18 cellular contexts compared by ENCODE assay signal in genomic region chr12:132466241-132467188, GRCh38. TPM values are rescaled to one million over a fixed set of nuclear protein-coding genes. Genes with fewer than 3 reads are reported as not detected.
DNase-seq lines count a peak whose midpoint lies in the region; ATAC-seq and TF ChIP-seq lines count a peak whose summit lies in the region.
"Had no signal": no experiment of that assay in that cellular context is flagged by ENCODE, and none has a peak within 500 bp of the region (broad histone marks: within the 10 kb centered on the region; RNA-seq: fewer than 3 reads in every experiment).

No MANE protein-coding gene starts in this region.

- H3K4me3 ChIP-seq in BE2C (ENCODE audit: low read depth, low read length) (no peak overlapping the region), adrenal gland (no peak overlapping the region), lower lobe of right lung (no peak overlapping the region)
- H3K4me3 ChIP-seq: esophagus squamous epithelium, prostate gland, upper lobe of right lung had no signal

- H3K4me1 ChIP-seq in BE2C (no peaks in the 10 kb centered on the region), adrenal gland (replicated peaks in 1 of 2) (no peaks in the 10 kb centered on the region), lower lobe of right lung (no peaks in the 10 kb centered on the region)
- H3K4me1 ChIP-seq: prostate gland, upper lobe of right lung had no signal

- H3K36me3 ChIP-seq in BE2C (no peaks in the 10 kb centered on the region), adrenal gland (replicated peaks in 1 of 2) (no peaks in the 10 kb centered on the region), lower lobe of right lung (no peaks in the 10 kb centered on the region)
- H3K36me3 ChIP-seq: esophagus squamous epithelium, prostate gland, upper lobe of right lung had no signal

- ATAC-seq in lower lobe of right lung (no peak), HG02885 (IDR thresholded peaks at IDR 0.05; ENCODE audit: poor library complexity, unreplicated experiment) (no peak), HG03108 (IDR thresholded peaks at IDR 0.05; ENCODE audit: unreplicated experiment) (no peak)
- ATAC-seq: activated T-cell treated with anti-CD3 and anti-CD28 coated beads, Interleukin-2, amount 50 U/mL, for 72 hours had no signal

- WGBS in adrenal gland, 4 donors = 45 to 68% (median 56%) methylated on average over 8 to 18 of the region's 18 CpGs

- H3K27ac ChIP-seq in adrenal gland = no peak overlapping the region
- no peak overlapping the region for H3K27ac ChIP-seq in lower lobe of right lung
- H3K27ac ChIP-seq: esophagus squamous epithelium, prostate gland, RWPE1, upper lobe of right lung had no signal

- DNase-seq in BE2C = peak; percentile 11
- peak; percentile 60 for DNase-seq in D341Med (ENCODE audit: low spot score)
- DNase-seq in adrenal gland = peak; percentile 42 to 82 (median 66)
- peak; percentile 48 for DNase-seq in lower lobe of right lung
- DNase-seq in stimulated activated CD4-positive, alpha-beta T cell treated with anti-CD3 and anti-CD28 coated beads, Interleukin-4, amount 100 ng/mL, for 24 hours = no peak
- DNase-seq: activated CD4-positive, alpha-beta T cell treated with anti-CD3 and anti-CD28 coated beads for 1 hour; activated naive CD4-positive, alpha-beta T cell treated with anti-CD3 and anti-CD28 coated beads, Interleukin-2, amount 50 U/mL, for 16 hours; activated T-cell treated with anti-CD3 and anti-CD28 coated beads, Interleukin-2, amount 50 U/mL, for 72 hours; Calu3; effector memory CD4-positive, alpha-beta T cell; esophagus squamous epithelium; GDM1; NCI-H2029; upper lobe of right lung had no signal

- intact Hi-C loops in adrenal gland (cut with DNase I) = no loop called here
- intact Hi-C loops in lower lobe of right lung (cut with DNase I) = no loop called here

- no peak for TF ChIP-seq CTCF in BE2C (IDR thresholded peaks at IDR 0.05; ENCODE audit: low read depth, low read length)
- no peak for TF ChIP-seq CTCF in adrenal gland (IDR thresholded peaks at IDR 0.05)
- no peak for TF ChIP-seq CTCF in lower lobe of right lung (IDR thresholded peaks at IDR 0.05)

- TF ChIP-seq POLR2A in adrenal gland (IDR thresholded peaks at IDR 0.05) = no peak

- H3K9me3 ChIP-seq in BE2C = no peaks in the 10 kb centered on the region
- no peaks in the 10 kb centered on the region for H3K9me3 ChIP-seq in adrenal gland (replicated peaks in 1 of 3)
- no peaks in the 10 kb centered on the region for H3K9me3 ChIP-seq in lower lobe of right lung
- H3K9me3 ChIP-seq: esophagus squamous epithelium, prostate gland, upper lobe of right lung had no signal

- H3K27me3 ChIP-seq in BE2C = no peaks in the 10 kb centered on the region
- H3K27me3 ChIP-seq in adrenal gland = peaks cover 3% of the 10 kb centered on the region
- peaks cover 16% of the 10 kb centered on the region for H3K27me3 ChIP-seq in lower lobe of right lung (ENCODE audit: low read depth)

RNA-seq across cellular contexts. Expression of gene FBRSL1, which starts 23.4 kb away (rescaled TPM):
- 168 TPM for polyA plus RNA-seq in BE2C (2012; ENCODE audit: insufficient read depth, insufficient read length, low read depth)
- total RNA-seq in adrenal gland (10 to 100 TPM; 12.5 to 63.8 (median 26.9) TPM), lower lobe of right lung (47.6 TPM)
- 10 to 100 TPM; 10.9 to 62.3 (median 41.9) TPM for polyA plus RNA-seq in adrenal gland
